In genomic region chr2:160275646-160276045, GRCh38 we compare ENCODE assay signal across 1 cellular context.
TF ChIP-seq lines count a peak whose summit lies in the region.

No MANE protein-coding gene starts in this region.

TF ChIP-seq in HepG2, 621 proteins besides CTCF, POLR2A, EP300 and RAD21 (continued from another document):
- TF ChIP-seq ARID5B (CRISPR knock-in tag; IDR thresholded peaks at IDR 0.05) (no peak), ZSCAN22 (CRISPR knock-in tag; IDR thresholded peaks at IDR 0.05) (no peak), REST (IDR thresholded peaks at IDR 0.05; ENCODE audit: borderline replicate concordance in 1 of 2, low read depth in 1 of 2, low read length in 2 of 2) (no peak), ZNF782 (CRISPR knock-in tag; IDR thresholded peaks at IDR 0.05; ENCODE audit: borderline replicate concordance) (no peak), HNRNPUL1 (IDR thresholded peaks at IDR 0.05; ENCODE audit: low read depth, low read length) (no peak), E2F5 (CRISPR knock-in tag; conservative IDR thresholded peaks at IDR 0.05) (no peak), ZNF263 (CRISPR knock-in tag; IDR thresholded peaks at IDR 0.05) (no peak), ZNF331 (CRISPR knock-in tag; IDR thresholded peaks at IDR 0.05) (no peak), THAP9 (CRISPR knock-in tag; IDR thresholded peaks at IDR 0.05; ENCODE audit: borderline replicate concordance) (no peak)
